11 cellular contexts compared by ENCODE assay signal in the genomic region with DNA sequence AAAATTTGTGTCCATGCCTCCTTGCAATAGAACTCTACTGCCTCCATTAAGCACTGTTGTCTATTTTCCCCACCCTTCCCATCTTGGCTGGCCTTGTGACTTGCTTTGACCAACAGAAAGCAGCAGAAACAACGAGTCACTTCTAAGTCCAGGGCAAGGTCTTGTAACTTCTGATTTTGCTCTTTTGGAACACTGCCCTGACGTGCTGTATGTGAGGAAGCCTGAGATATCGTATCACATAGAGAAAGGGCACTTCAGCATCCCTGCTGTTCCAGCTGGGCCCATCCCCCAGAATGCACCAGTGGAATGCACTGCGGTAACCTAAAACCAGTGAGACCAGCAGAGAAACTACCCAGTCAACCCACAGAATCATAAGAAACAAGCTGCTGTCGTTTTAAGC. TPM values are rescaled to one million over a fixed set of nuclear protein-coding genes. Genes with fewer than 3 reads are reported as not detected.
DNase-seq lines count a peak whose midpoint lies in the region; ATAC-seq and TF ChIP-seq lines count a peak whose summit lies in the region.
"Had no signal": no experiment of that assay in that cellular context is flagged by ENCODE, and none has a peak within 500 bp of the region (broad histone marks: within the 10 kb centered on the region; RNA-seq: fewer than 3 reads in every experiment).

No MANE protein-coding gene starts in this region.

- H3K4me3 ChIP-seq in heart left ventricle (no peak overlapping the region), skeletal muscle tissue (ENCODE audit: low read length in 3 of 3) (peak overlapping the region in 2 of 3 donors; percentile 18 to 46)
- H3K4me3 ChIP-seq: left lung had no signal

- no peaks in the 10 kb centered on the region for H3K9me3 ChIP-seq in heart left ventricle
- H3K9me3 ChIP-seq in skeletal muscle tissue (ENCODE audit: control insufficient read depth in 3 of 3, low read length in 3 of 3): no peaks in the 10 kb centered on the region
- H3K9me3 ChIP-seq: left lung had no signal

- intact Hi-C loops in heart left ventricle (cut with DNase I): no loop called here

- WGBS in heart left ventricle, 4 donors: 36 to 47% (median 40%) methylated on average over 5 of the region's 5 CpGs

- no peak for TF ChIP-seq CTCF in heart left ventricle (IDR thresholded peaks at IDR 0.05)

- no peak overlapping the region for H3K9ac ChIP-seq in skeletal muscle tissue (ENCODE audit: low read depth in 1 of 3, low read length in 3 of 3)

- peak; percentile 90 for ATAC-seq in SK-N-SH treated with all-trans-retinoic acid at 6 μM for 48 hours
- peak; percentile 59 to 93 (median 74) for ATAC-seq in heart left ventricle
- no peak for ATAC-seq in HG03196 (IDR thresholded peaks at IDR 0.05; ENCODE audit: unreplicated experiment)
- no peak for ATAC-seq in HG02678 (IDR thresholded peaks at IDR 0.05; ENCODE audit: unreplicated experiment)
- ATAC-seq in GM19035 (IDR thresholded peaks at IDR 0.05; ENCODE audit: unreplicated experiment): no peak
- ATAC-seq: left lung had no signal

- DNase-seq in HUDEP-2 (lab: John Stamatoyannopoulos, UW; ENCODE audit: unreplicated experiment in 76 of 76) (peak in 73 of 76 experiments; percentile 16 to 97 (median 76)), heart left ventricle (peak; percentile 18 to 51 (median 35))
- no peak for DNase-seq in stimulated activated CD4-positive, alpha-beta T cell treated with anti-CD3 and anti-CD28 coated beads, Interleukin-4, amount 100 ng/mL, for 24 hours
- DNase-seq: left lung; MV-4-11; stimulated activated CD4-positive, alpha-beta T cell treated with anti-CD3 and anti-CD28 coated beads, Interleukin-2, amount 100 ng/mL, for 48 hours had no signal

- H3K36me3 ChIP-seq in heart left ventricle (no peaks in the 10 kb centered on the region), skeletal muscle tissue (ENCODE audit: control insufficient read depth in 3 of 3, insufficient read depth in 3 of 3, low read length in 3 of 3) (no peaks in the 10 kb centered on the region)
- H3K36me3 ChIP-seq: left lung had no signal

- H3K27me3 ChIP-seq in heart left ventricle: no peaks in the 10 kb centered on the region
- H3K27me3 ChIP-seq in skeletal muscle tissue (ENCODE audit: control insufficient read depth in 3 of 3, insufficient read depth in 3 of 3, low read length in 3 of 3): no peaks in the 10 kb centered on the region
- H3K27me3 ChIP-seq: left lung had no signal

- peaks cover 3 to 83% (median 26%) of the 10 kb centered on the region in 12 donors for H3K4me1 ChIP-seq in heart left ventricle
- peaks cover 19 to 28% (median 21%) of the 10 kb centered on the region in 3 donors for H3K4me1 ChIP-seq in skeletal muscle tissue (ENCODE audit: control insufficient read depth in 3 of 3, insufficient read depth in 3 of 3, low read length in 3 of 3)
- H3K4me1 ChIP-seq: left lung had no signal

- peak overlapping the region in 4 of 12 donors; percentile 0 to 21 (median 12) for H3K27ac ChIP-seq in heart left ventricle
- no peak overlapping the region for H3K27ac ChIP-seq in skeletal muscle tissue (ENCODE audit: low read depth, low read length)
- H3K27ac ChIP-seq: left lung had no signal

- no peak for TF ChIP-seq POLR2A in heart left ventricle (IDR thresholded peaks at IDR 0.05)

TF ChIP-seq in SK-N-SH treated with all-trans-retinoic acid at 6 μM for 48 hours, 23 proteins besides CTCF, POLR2A, EP300 and RAD21:
- TF ChIP-seq ARNTL (CRISPR knock-in tag; IDR thresholded peaks at IDR 0.05; ENCODE audit: borderline replicate concordance, low read depth): no peak

RNA-seq across cellular contexts. Expression of a gene that starts 28.1 kb away (rescaled TPM):
- total RNA-seq in heart left ventricle (100 to 1,000 TPM; 113 to 164 (median 138) TPM), skeletal muscle tissue (83.0 TPM)
- 100 to 1,000 TPM in 1 of 2 donors, 10 to 100 TPM in 1; 33.5 to 168 TPM for polyA plus RNA-seq in heart left ventricle

Comparison
In these comparisons a context has a peak if more than half of its experiments do, and no peak if none do; other contexts are left out.
1. ATAC-seq: peak in SK-N-SH treated with all-trans-retinoic acid at 6 μM for 48 hours (single experiment) and heart left ventricle (4 of 4); none in HG03196 (single experiment), HG02678 (single experiment) and GM19035 (single experiment).
2. H3K4me3 ChIP-seq: peak in skeletal muscle tissue (2 of 3); none in heart left ventricle (0 of 12).